Comparison of ENCODE assay signal across 9 cellular contexts in the genomic region with DNA sequence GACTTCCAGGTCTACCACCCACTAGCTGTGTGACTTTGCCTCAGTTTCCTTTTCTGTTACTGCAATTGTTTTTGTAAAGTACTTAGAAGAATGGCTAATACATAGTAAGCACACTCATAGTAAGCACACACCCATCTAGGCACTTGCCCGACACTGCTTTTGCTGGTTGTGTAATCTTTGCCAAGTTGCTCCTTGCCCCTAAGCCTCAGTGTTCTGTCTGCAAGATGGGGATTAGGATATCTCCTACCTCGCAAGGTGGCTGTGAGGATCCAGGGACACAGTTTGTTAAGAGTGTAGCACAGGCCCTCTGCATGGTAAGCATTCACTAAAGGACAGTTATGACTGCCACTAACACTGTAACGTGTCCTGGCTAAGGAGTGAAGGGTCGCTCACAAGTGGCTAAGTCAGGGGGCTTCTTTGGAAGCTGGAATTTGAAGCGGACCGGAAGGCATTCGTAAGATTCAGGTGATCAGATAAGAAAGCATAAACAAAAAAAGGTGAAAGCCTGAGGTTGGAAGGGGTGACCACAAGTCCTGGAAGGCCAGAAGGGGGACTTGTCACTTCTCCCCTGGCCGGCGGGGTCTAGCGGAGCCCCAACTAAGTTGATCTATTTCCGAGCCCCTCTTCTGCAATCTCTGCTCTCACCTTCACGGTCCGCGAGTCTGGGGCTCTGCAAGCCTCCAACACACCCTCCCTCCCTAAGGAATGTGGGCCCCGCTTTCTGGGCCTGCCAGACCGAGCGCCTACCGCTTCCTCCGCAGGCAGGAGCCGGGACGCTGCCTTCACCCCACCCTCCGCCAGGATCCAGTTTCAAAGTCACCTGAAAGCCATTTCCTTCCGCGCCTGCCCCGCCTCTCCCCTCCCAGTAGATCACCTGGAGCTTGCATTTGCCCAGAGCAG. TPM values are rescaled to one million over a fixed set of nuclear protein-coding genes. Genes with fewer than 3 reads are reported as not detected.
A peak's percentile ranks its signal among the peaks of the same experiment; 100 is the strongest.
DNase-seq lines count a peak whose midpoint lies in the region; ATAC-seq and TF ChIP-seq lines count a peak whose summit lies in the region.
"Had no signal": no experiment of that assay in that cellular context is flagged by ENCODE, and none has a peak within 500 bp of the region (broad histone marks: within the 10 kb centered on the region; RNA-seq: fewer than 3 reads in every experiment).

No MANE protein-coding gene starts in this region.

- WGBS in testis, 2 donors = 60 to 67% methylated on average over 25 of the region's 25 CpGs

- no peaks in the 10 kb centered on the region for H3K36me3 Mint-ChIP-seq in CD8-positive, alpha-beta memory T cell
- peaks cover 3% of the 10 kb centered on the region for H3K36me3 Mint-ChIP-seq in chondrocyte (ENCODE audit: low read depth)
- H3K36me3 Mint-ChIP-seq in naive thymus-derived CD4-positive, alpha-beta T cell = peaks cover 0 to 11% (median 0%) of the 10 kb centered on the region in 5 donors
- H3K36me3 Mint-ChIP-seq in activated T-helper 2 cell treated with anti-CD3 and anti-CD28 coated beads, Interferon-gamma antibody, Interleukin-2, Interleukin-4, amounts not matched to agents 10 μg/mL and 5 μg/mL and 100 μg/mL, durations not matched to agents 14 hours and 24 hours and 36 hours (ENCODE audit: low read depth) = no peaks in the 10 kb centered on the region

- H3K4me3 Mint-ChIP-seq in CD8-positive, alpha-beta memory T cell = peak overlapping the region; percentile 75 to 93 (median 86)
- peak overlapping the region; percentile 31 for H3K4me3 Mint-ChIP-seq in chondrocyte (ENCODE audit: unreplicated experiment)
- H3K4me3 Mint-ChIP-seq in naive thymus-derived CD4-positive, alpha-beta T cell = peak overlapping the region; percentile 72 to 86 (median 80)
- no peak overlapping the region for H3K4me3 Mint-ChIP-seq in activated T-helper 2 cell treated with anti-CD3 and anti-CD28 coated beads, Interferon-gamma antibody, Interleukin-2, Interleukin-4, amounts not matched to agents 10 μg/mL and 5 μg/mL and 100 μg/mL, durations not matched to agents 14 hours and 24 hours and 36 hours (ENCODE audit: low read depth)

- peak in 2 of 5 donors; percentile 21 to 25 for DNase-seq in CD8-positive, alpha-beta memory T cell
- DNase-seq in NCI-H146 treated with DMSO at 0.1 percent for 48 hours (lab: John Stamatoyannopoulos, UW; ENCODE audit: unreplicated experiment) (peak; percentile 48), chondrocyte (ENCODE audit: low spot score) (no peak), SW 1271 (lab: John Stamatoyannopoulos, UW) (no peak), testis (no peak)
- peak in 5 of 9 donors; percentile 15 to 39 (median 23) for DNase-seq in naive thymus-derived CD4-positive, alpha-beta T cell
- DNase-seq in stimulated activated naive CD4-positive, alpha-beta T cell treated with Interleukin-2 at 50 U/mL for 16 hours (lab: John Stamatoyannopoulos, UW) = no peak
- DNase-seq in activated T-helper 2 cell treated with anti-CD3 and anti-CD28 coated beads, Interferon-gamma antibody, Interleukin-2, Interleukin-4, amounts not matched to agents 10 μg/mL and 5 μg/mL and 100 μg/mL, durations not matched to agents 14 hours and 24 hours and 36 hours (ENCODE audit: low spot score) = no peak
- DNase-seq: NCI-H1048 had no signal

- H3K4me3 ChIP-seq in CD8-positive, alpha-beta memory T cell (ENCODE audit: low read length) = peak overlapping the region; percentile 56
- peak overlapping the region; percentile 64 for H3K4me3 ChIP-seq in naive thymus-derived CD4-positive, alpha-beta T cell (ENCODE audit: low read length)
- H3K4me3 ChIP-seq in testis = peak overlapping the region in 1 of 2 donors; percentile 83

- intact Hi-C loops in naive thymus-derived CD4-positive, alpha-beta T cell (cut with micrococcal nuclease) = no loop called here
- intact Hi-C loops in testis (cut with DNase I; ENCODE audit: low total_unique reads) = no loop called here
- intact Hi-C loops in activated T-helper 2 cell treated with anti-CD3 and anti-CD28 coated beads, Interferon-gamma antibody, Interleukin-2, Interleukin-4, amounts not matched to agents 10 μg/mL and 5 μg/mL and 100 μg/mL, durations not matched to agents 14 hours and 24 hours and 36 hours (cut with micrococcal nuclease) = loop anchor here (5.0 kb wide), 1 partner anchor 160 kb away; a partner anchor contains a TSS

- no peak for TF ChIP-seq POLR2A in testis (IDR thresholded peaks at IDR 0.05)

- H3K4me1 Mint-ChIP-seq in CD8-positive, alpha-beta memory T cell = peaks cover 48 to 62% (median 57%) of the 10 kb centered on the region in 3 donors
- peaks cover 38% of the 10 kb centered on the region for H3K4me1 Mint-ChIP-seq in chondrocyte (ENCODE audit: low read depth)
- peaks cover 24 to 67% (median 34%) of the 10 kb centered on the region in 7 donors for H3K4me1 Mint-ChIP-seq in naive thymus-derived CD4-positive, alpha-beta T cell
- peaks cover 42% of the 10 kb centered on the region for H3K4me1 Mint-ChIP-seq in activated T-helper 2 cell treated with anti-CD3 and anti-CD28 coated beads, Interferon-gamma antibody, Interleukin-2, Interleukin-4, amounts not matched to agents 10 μg/mL and 5 μg/mL and 100 μg/mL, durations not matched to agents 14 hours and 24 hours and 36 hours (ENCODE audit: low read depth)

- no peaks in the 10 kb centered on the region for H3K36me3 ChIP-seq in CD8-positive, alpha-beta memory T cell (ENCODE audit: insufficient read depth, low read length)
- H3K36me3 ChIP-seq in naive thymus-derived CD4-positive, alpha-beta T cell (ENCODE audit: control insufficient read depth in 2 of 3, insufficient read depth in 3 of 3, low read length in 3 of 3) = no peaks in the 10 kb centered on the region
- no peaks in the 10 kb centered on the region for H3K36me3 ChIP-seq in testis (ENCODE audit: low read depth, missing control alignments)

- POLR2A ChIA-PET in CD8-positive, alpha-beta memory T cell (lab: Charles Lee) = interaction anchor here (0.5 kb wide), 1 partner anchor 200 kb away, joined by 4 read pairs; no protein-coding TSS in a partner anchor
- POLR2A ChIA-PET in naive thymus-derived CD4-positive, alpha-beta T cell (lab: Charles Lee) = no interaction called here

- peaks cover 28 to 64% of the 10 kb centered on the region in 2 donors for H3K27me3 Mint-ChIP-seq in CD8-positive, alpha-beta memory T cell
- no peaks in the 10 kb centered on the region for H3K27me3 Mint-ChIP-seq in chondrocyte (ENCODE audit: low read depth)
- H3K27me3 Mint-ChIP-seq in naive thymus-derived CD4-positive, alpha-beta T cell = peaks cover 38 to 76% (median 60%) of the 10 kb centered on the region in 5 donors
- H3K27me3 Mint-ChIP-seq in activated T-helper 2 cell treated with anti-CD3 and anti-CD28 coated beads, Interferon-gamma antibody, Interleukin-2, Interleukin-4, amounts not matched to agents 10 μg/mL and 5 μg/mL and 100 μg/mL, durations not matched to agents 14 hours and 24 hours and 36 hours (ENCODE audit: low read depth) = peaks cover 61% of the 10 kb centered on the region

- peaks cover 23% of the 10 kb centered on the region for H3K27me3 ChIP-seq in CD8-positive, alpha-beta memory T cell (ENCODE audit: insufficient read depth, low read length, poor library complexity, severe bottlenecking)
- H3K27me3 ChIP-seq in naive thymus-derived CD4-positive, alpha-beta T cell (ENCODE audit: control insufficient read depth in 2 of 2, insufficient read depth in 2 of 2, low read length in 2 of 2) = peaks cover 3 to 14% of the 10 kb centered on the region in 2 donors
- H3K27me3 ChIP-seq in testis = no peaks in the 10 kb centered on the region

- CTCF ChIA-PET in CD8-positive, alpha-beta memory T cell (lab: Charles Lee) = interaction anchor here (1.0 to 1.5 kb wide), 2 partner anchors 15 to 62 kb away, joined by 3 read pairs; no protein-coding TSS in a partner anchor
- CTCF ChIA-PET in naive thymus-derived CD4-positive, alpha-beta T cell (lab: Charles Lee) = no interaction called here

- H3K9me3 Mint-ChIP-seq in CD8-positive, alpha-beta memory T cell = no peaks in the 10 kb centered on the region
- no peaks in the 10 kb centered on the region for H3K9me3 Mint-ChIP-seq in chondrocyte (ENCODE audit: low read depth)
- H3K9me3 Mint-ChIP-seq in naive thymus-derived CD4-positive, alpha-beta T cell = peaks cover 0 to 2% (median 0%) of the 10 kb centered on the region in 11 donors
- no peaks in the 10 kb centered on the region for H3K9me3 Mint-ChIP-seq in activated T-helper 2 cell treated with anti-CD3 and anti-CD28 coated beads, Interferon-gamma antibody, Interleukin-2, Interleukin-4, amounts not matched to agents 10 μg/mL and 5 μg/mL and 100 μg/mL, durations not matched to agents 14 hours and 24 hours and 36 hours

- peak overlapping the region; percentile 1 to 96 (median 80) for H3K27ac Mint-ChIP-seq in CD8-positive, alpha-beta memory T cell
- H3K27ac Mint-ChIP-seq in chondrocyte (ENCODE audit: unreplicated experiment) = no peak overlapping the region
- peak overlapping the region in 2 of 9 donors; percentile 20 for H3K27ac Mint-ChIP-seq in naive thymus-derived CD4-positive, alpha-beta T cell
- H3K27ac Mint-ChIP-seq in activated T-helper 2 cell treated with anti-CD3 and anti-CD28 coated beads, Interferon-gamma antibody, Interleukin-2, Interleukin-4, amounts not matched to agents 10 μg/mL and 5 μg/mL and 100 μg/mL, durations not matched to agents 14 hours and 24 hours and 36 hours = no peak overlapping the region

- H3K9me3 ChIP-seq in CD8-positive, alpha-beta memory T cell (ENCODE audit: low read length) = no peaks in the 10 kb centered on the region
- no peaks in the 10 kb centered on the region for H3K9me3 ChIP-seq in naive thymus-derived CD4-positive, alpha-beta T cell (ENCODE audit: control insufficient read depth in 2 of 3, low read length in 3 of 3)
- no peaks in the 10 kb centered on the region for H3K9me3 ChIP-seq in testis

- no peak for TF ChIP-seq CTCF in chondrocyte (IDR thresholded peaks at IDR 0.05)
- TF ChIP-seq CTCF in testis (IDR thresholded peaks at IDR 0.05) = no peak

- H3K27ac ChIP-seq in CD8-positive, alpha-beta memory T cell (ENCODE audit: low read depth, low read length) = no peak overlapping the region
- H3K27ac ChIP-seq in naive thymus-derived CD4-positive, alpha-beta T cell (ENCODE audit: low read depth, low read length) = no peak overlapping the region
- H3K27ac ChIP-seq in testis = no peak overlapping the region

- H3K4me1 ChIP-seq in CD8-positive, alpha-beta memory T cell (ENCODE audit: insufficient read depth, low read length) = peaks cover 56% of the 10 kb centered on the region
- peaks cover 15 to 45% of the 10 kb centered on the region in 2 donors for H3K4me1 ChIP-seq in naive thymus-derived CD4-positive, alpha-beta T cell (ENCODE audit: control insufficient read depth in 2 of 2, insufficient read depth in 2 of 2, low read length in 2 of 2)
- H3K4me1 ChIP-seq in testis = peaks cover 10% of the 10 kb centered on the region

- no peak for ATAC-seq in naive thymus-derived CD4-positive, alpha-beta T cell

RNA-seq across cellular contexts. Expression of a gene that starts 1.5 kb away (rescaled TPM):
- total RNA-seq in CD8-positive, alpha-beta memory T cell = 1 to 10 TPM; 4.9 to 5.0 TPM
- polyA plus RNA-seq in CD8-positive, alpha-beta memory T cell = 61.1 TPM
- total RNA-seq in chondrocyte (46.3 to 133 TPM (median 131 TPM) in 3 replicates), testis (10 to 100 TPM; 20.1 to 20.6 TPM)
- total RNA-seq in naive thymus-derived CD4-positive, alpha-beta T cell = 10 to 100 TPM in 2 of 5 experiments, 1 to 10 TPM in 3; 1.2 to 43.6 (median 6.0) TPM
- under 1 TPM; 0.17 to 0.44 TPM for polyA plus RNA-seq in naive thymus-derived CD4-positive, alpha-beta T cell
- polyA plus RNA-seq in testis (ENCODE audit: insufficient read depth, low read depth, low replicate concordance) = 21.6 TPM
- 1.0 and 1.9 TPM in 2 replicates for total RNA-seq in activated T-helper 2 cell treated with anti-CD3 and anti-CD28 coated beads, Interferon-gamma antibody, Interleukin-2, Interleukin-4, amounts not matched to agents 10 μg/mL and 5 μg/mL and 100 μg/mL, durations not matched to agents 14 hours and 24 hours and 36 hours

Comparison
In these comparisons a context has a peak if more than half of its experiments do, and no peak if none do; other contexts are left out.
1. DNase-seq: peak in NCI-H146 treated with DMSO at 0.1 percent for 48 hours (single experiment) and naive thymus-derived CD4-positive, alpha-beta T cell (5 of 9); none in chondrocyte (single experiment), SW 1271 (0 of 2), testis (single experiment), stimulated activated naive CD4-positive, alpha-beta T cell treated with Interleukin-2 at 50 U/mL for 16 hours (single experiment) and activated T-helper 2 cell treated with anti-CD3 and anti-CD28 coated beads, Interferon-gamma antibody, Interleukin-2, Interleukin-4, amounts not matched to agents 10 μg/mL and 5 μg/mL and 100 μg/mL, durations not matched to agents 14 hours and 24 hours and 36 hours (single experiment).
2. H3K27ac Mint-ChIP-seq: peak in CD8-positive, alpha-beta memory T cell (8 of 8); none in chondrocyte (single experiment) and activated T-helper 2 cell treated with anti-CD3 and anti-CD28 coated beads, Interferon-gamma antibody, Interleukin-2, Interleukin-4, amounts not matched to agents 10 μg/mL and 5 μg/mL and 100 μg/mL, durations not matched to agents 14 hours and 24 hours and 36 hours (single experiment).